In genomic region chr15:44215594-44215993, GRCh38 we compare ENCODE assay signal across 1 cellular context.
TF ChIP-seq lines count a peak whose summit lies in the region.

No MANE protein-coding gene starts in this region.

TF ChIP-seq in GM23338, 12 proteins besides CTCF, POLR2A, EP300 and RAD21 (continued from another document):
- TF ChIP-seq, protein P1, sequence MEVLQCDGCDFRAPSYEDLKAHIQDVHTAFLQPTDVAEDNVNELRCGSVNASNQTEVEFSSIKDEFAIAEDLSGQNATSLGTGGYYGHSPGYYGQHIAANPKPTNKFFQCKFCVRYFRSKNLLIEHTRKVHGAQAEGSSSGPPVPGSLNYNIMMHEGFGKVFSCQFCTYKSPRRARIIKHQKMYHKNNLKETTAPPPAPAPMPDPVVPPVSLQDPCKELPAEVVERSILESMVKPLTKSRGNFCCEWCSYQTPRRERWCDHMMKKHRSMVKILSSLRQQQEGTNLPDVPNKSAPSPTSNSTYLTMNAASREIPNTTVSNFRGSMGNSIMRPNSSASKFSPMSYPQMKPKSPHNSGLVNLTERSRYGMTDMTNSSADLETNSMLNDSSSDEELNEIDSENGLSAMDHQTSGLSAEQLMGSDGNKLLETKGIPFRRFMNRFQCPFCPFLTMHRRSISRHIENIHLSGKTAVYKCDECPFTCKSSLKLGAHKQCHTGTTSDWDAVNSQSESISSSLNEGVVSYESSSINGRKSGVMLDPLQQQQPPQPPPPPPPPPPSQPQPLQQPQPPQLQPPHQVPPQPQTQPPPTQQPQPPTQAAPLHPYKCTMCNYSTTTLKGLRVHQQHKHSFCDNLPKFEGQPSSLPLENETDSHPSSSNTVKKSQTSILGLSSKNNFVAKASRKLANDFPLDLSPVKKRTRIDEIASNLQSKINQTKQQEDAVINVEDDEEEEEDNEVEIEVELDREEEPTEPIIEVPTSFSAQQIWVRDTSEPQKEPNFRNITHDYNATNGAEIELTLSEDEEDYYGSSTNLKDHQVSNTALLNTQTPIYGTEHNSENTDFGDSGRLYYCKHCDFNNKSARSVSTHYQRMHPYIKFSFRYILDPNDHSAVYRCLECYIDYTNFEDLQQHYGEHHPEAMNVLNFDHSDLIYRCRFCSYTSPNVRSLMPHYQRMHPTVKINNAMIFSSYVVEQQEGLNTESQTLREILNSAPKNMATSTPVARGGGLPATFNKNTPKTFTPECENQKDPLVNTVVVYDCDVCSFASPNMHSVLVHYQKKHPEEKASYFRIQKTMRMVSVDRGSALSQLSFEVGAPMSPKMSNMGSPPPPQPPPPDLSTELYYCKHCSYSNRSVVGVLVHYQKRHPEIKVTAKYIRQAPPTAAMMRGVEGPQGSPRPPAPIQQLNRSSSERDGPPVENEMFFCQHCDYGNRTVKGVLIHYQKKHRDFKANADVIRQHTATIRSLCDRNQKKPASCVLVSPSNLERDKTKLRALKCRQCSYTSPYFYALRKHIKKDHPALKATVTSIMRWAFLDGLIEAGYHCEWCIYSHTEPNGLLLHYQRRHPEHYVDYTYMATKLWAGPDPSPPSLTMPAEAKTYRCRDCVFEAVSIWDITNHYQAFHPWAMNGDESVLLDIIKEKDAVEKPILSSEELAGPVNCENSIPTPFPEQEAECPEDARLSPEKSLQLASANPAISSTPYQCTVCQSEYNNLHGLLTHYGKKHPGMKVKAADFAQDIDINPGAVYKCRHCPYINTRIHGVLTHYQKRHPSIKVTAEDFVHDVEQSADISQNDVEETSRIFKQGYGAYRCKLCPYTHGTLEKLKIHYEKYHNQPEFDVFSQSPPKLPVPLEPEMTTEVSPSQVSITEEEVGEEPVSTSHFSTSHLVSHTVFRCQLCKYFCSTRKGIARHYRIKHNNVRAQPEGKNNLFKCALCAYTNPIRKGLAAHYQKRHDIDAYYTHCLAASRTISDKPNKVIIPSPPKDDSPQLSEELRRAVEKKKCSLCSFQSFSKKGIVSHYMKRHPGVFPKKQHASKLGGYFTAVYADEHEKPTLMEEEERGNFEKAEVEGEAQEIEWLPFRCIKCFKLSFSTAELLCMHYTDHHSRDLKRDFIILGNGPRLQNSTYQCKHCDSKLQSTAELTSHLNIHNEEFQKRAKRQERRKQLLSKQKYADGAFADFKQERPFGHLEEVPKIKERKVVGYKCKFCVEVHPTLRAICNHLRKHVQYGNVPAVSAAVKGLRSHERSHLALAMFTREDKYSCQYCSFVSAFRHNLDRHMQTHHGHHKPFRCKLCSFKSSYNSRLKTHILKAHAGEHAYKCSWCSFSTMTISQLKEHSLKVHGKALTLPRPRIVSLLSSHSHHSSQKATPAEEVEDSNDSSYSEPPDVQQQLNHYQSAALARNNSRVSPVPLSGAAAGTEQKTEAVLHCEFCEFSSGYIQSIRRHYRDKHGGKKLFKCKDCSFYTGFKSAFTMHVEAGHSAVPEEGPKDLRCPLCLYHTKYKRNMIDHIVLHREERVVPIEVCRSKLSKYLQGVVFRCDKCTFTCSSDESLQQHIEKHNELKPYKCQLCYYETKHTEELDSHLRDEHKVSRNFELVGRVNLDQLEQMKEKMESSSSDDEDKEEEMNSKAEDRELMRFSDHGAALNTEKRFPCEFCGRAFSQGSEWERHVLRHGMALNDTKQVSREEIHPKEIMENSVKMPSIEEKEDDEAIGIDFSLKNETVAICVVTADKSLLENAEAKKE (CRISPR knock-in tag; IDR thresholded peaks at IDR 0.05), result no peak
